In the genomic region with DNA sequence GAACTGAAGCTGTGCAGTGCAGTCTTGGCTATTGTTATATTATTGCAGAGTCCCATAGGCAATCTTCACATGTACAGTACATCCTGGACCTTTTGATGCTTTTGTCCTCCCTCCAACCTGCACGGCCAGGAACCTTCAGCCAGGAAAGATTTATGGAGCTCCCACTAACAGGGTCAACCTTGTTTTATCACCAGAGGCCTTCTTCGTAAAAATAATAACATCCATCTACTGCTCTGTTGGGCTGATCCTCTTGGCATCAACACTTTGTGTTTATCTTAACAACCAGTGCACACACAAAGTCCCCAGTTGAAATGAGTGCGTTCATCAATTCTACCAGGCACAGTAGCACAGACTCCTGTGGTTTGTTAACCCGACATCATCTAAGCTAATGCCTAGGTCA, we compare ENCODE assay signal across 15 cellular contexts.
"Had no signal": no experiment of that assay in that cellular context is flagged by ENCODE, and none has a peak within 500 bp of the region (broad histone marks: within the 10 kb centered on the region; RNA-seq: fewer than 3 reads in every experiment).

No MANE protein-coding gene starts in this region.

- H3K27me3 ChIP-seq: breast epithelium, dorsolateral prefrontal cortex, pancreas, stomach had no signal

- H3K4me1 ChIP-seq: breast epithelium, lower lobe of right lung, pancreas had no signal

- H3K27ac ChIP-seq: breast epithelium, dorsolateral prefrontal cortex, lower lobe of right lung, pancreas, stomach had no signal

- H3K4me3 ChIP-seq: breast epithelium, dorsolateral prefrontal cortex, lower lobe of right lung, pancreas, stomach, thoracic aorta had no signal

- ATAC-seq: lower lobe of right lung, pancreas, T-cell had no signal

- H3K36me3 ChIP-seq: breast epithelium, lower lobe of right lung, pancreas, stomach, thoracic aorta had no signal

- H3K9me3 ChIP-seq: breast epithelium, lower lobe of right lung, pancreas, stomach, thoracic aorta had no signal

- DNase-seq: activated CD4-positive, CD25-positive, alpha-beta regulatory T cell treated with anti-CD3 and anti-CD28 coated beads, Interleukin-2, amount 50 U/mL, for 72 hours; activated naive CD4-positive, alpha-beta T cell; activated naive CD8-positive, alpha-beta T cell treated with anti-CD3 and anti-CD28 coated beads, Interleukin-2, amount 10 ng/mL, durations not matched to agents 7 days and 5 days; aorta; dorsolateral prefrontal cortex; hypothalamus; lower lobe of right lung; midbrain; pancreas; stimulated activated CD4-positive, alpha-beta T cell treated with anti-CD3 and anti-CD28 coated beads, Interleukin-12 subunit alpha, Interleukin-12 subunit beta, amount 100 ng/mL, for 4 hours; stimulated activated CD4-positive, alpha-beta T cell treated with anti-CD3 and anti-CD28 coated beads, Interleukin-2, amount 100 ng/mL, for 24 hours; stomach; T-cell had no signal
